7 cellular contexts compared by ENCODE assay signal in genomic region chrX:15869695-15870094, GRCh38.
"Had no signal": no experiment of that assay in that cellular context is flagged by ENCODE, and none has a peak within 500 bp of the region (broad histone marks: within the 10 kb centered on the region; RNA-seq: fewer than 3 reads in every experiment).

No MANE protein-coding gene starts in this region.

- H2AFZ ChIP-seq: GM23248 had no signal

- ATAC-seq: HCT116 had no signal

- H3K4me3 ChIP-seq: GM23248, HAP-1 had no signal

- H3K9ac ChIP-seq: GM23248 had no signal

- H3K9me3 ChIP-seq: HAP-1 had no signal

- H3K4me1 ChIP-seq: HAP-1 had no signal

- H3K36me3 ChIP-seq: HAP-1 had no signal

- DNase-seq: GM23248, GOT3, H7, IMR-90, KBM-7 had no signal
